ENCODE assay signal across 14 cellular contexts in genomic region chr5:6404129-6404528, GRCh38. TPM values are rescaled to one million over a fixed set of nuclear protein-coding genes. Genes with fewer than 3 reads are reported as not detected.
DNase-seq lines count a peak whose midpoint lies in the region; ATAC-seq, FAIRE-seq and TF ChIP-seq lines count a peak whose summit lies in the region.
"Had no signal": no experiment of that assay in that cellular context is flagged by ENCODE, and none has a peak within 500 bp of the region (broad histone marks: within the 10 kb centered on the region; RNA-seq: fewer than 3 reads in every experiment).

No MANE protein-coding gene starts in this region.

- peaks cover 12% of the 10 kb centered on the region for H3K27me3 Mint-ChIP-seq in activated naive CD4-positive, alpha-beta T cell treated with anti-CD3 and anti-CD28 coated beads for 36 hours (ENCODE audit: low read depth)

- CTCF ChIA-PET in activated naive CD4-positive, alpha-beta T cell treated with anti-CD3 and anti-CD28 coated beads for 36 hours (lab: Charles Lee) = no interaction called here

- DNase-seq in GM12892 (ENCODE audit: insufficient read length) = no peak
- peak; percentile 73 for DNase-seq in HCEC 1CT
- DNase-seq in LHCN-M2 (ENCODE audit: low read depth) = peak; percentile 54
- DNase-seq in myocyte (ENCODE audit: low read depth) = peak; percentile 22
- no peak for DNase-seq in activated naive CD4-positive, alpha-beta T cell treated with anti-CD3 and anti-CD28 coated beads for 36 hours
- no peak for DNase-seq in NCI-H510A (lab: John Stamatoyannopoulos, UW)
- DNase-seq in GOT3 (lab: John Stamatoyannopoulos, UW) = no peak
- DNase-seq: activated CD4-positive, CD25-positive, alpha-beta regulatory T cell treated with anti-CD3 and anti-CD28 coated beads, Interleukin-2, amount 50 U/mL, for 72 hours; activated T-cell treated with anti-CD3 and anti-CD28 coated beads, Interleukin-2, amount 50 U/mL, for 4 hours; amygdala; dermis blood vessel endothelial cell; NCI-H2081 treated with DMSO at 0.1 percent for 48 hours; occipital lobe had no signal

- no peak for ATAC-seq in GM21786 (IDR thresholded peaks at IDR 0.05; ENCODE audit: unreplicated experiment)
- ATAC-seq: activated T-cell treated with anti-CD3 and anti-CD28 coated beads, Interleukin-2, amount 50 U/mL, for 4 hours had no signal

- no peaks in the 10 kb centered on the region for H3K36me3 Mint-ChIP-seq in activated naive CD4-positive, alpha-beta T cell treated with anti-CD3 and anti-CD28 coated beads for 36 hours (ENCODE audit: low read depth)

- FAIRE-seq in GM12892 (lab: Jason Lieb, UNC) = peak; percentile 27

- no peaks in the 10 kb centered on the region for H3K4me1 Mint-ChIP-seq in activated naive CD4-positive, alpha-beta T cell treated with anti-CD3 and anti-CD28 coated beads for 36 hours (ENCODE audit: low read depth)

- intact Hi-C loops in activated naive CD4-positive, alpha-beta T cell treated with anti-CD3 and anti-CD28 coated beads for 36 hours (cut with micrococcal nuclease) = no loop called here

- H3K9me3 Mint-ChIP-seq in activated naive CD4-positive, alpha-beta T cell treated with anti-CD3 and anti-CD28 coated beads for 36 hours = no peaks in the 10 kb centered on the region
- H3K9me3 Mint-ChIP-seq: activated T-cell treated with anti-CD3 and anti-CD28 coated beads, Interleukin-2, amount 50 U/mL, for 4 hours had no signal

- no peak for TF ChIP-seq POLR2A in GM12892 (IDR thresholded peaks at IDR 0.05; ENCODE audit: low read depth, low read length)

- no peak overlapping the region for H3K4me3 Mint-ChIP-seq in activated naive CD4-positive, alpha-beta T cell treated with anti-CD3 and anti-CD28 coated beads for 36 hours
- H3K4me3 Mint-ChIP-seq: activated T-cell treated with anti-CD3 and anti-CD28 coated beads, Interleukin-2, amount 50 U/mL, for 4 hours had no signal

- no peak overlapping the region for H3K27ac Mint-ChIP-seq in activated naive CD4-positive, alpha-beta T cell treated with anti-CD3 and anti-CD28 coated beads for 36 hours

RNA-seq across cellular contexts. Expression of gene MED10, which starts 25.8 kb away (rescaled TPM):
- 40.3 TPM for polyA plus RNA-seq in GM12892 (2012; ENCODE audit: missing spikeins)
- total RNA-seq in LHCN-M2 (2014; rRNA removed) = 13.4 and 19.6 TPM in 2 replicates
- polyA plus RNA-seq in LHCN-M2 (2012) = 44.1 TPM
- total RNA-seq in myocyte = 13.3 and 15.9 TPM in 2 replicates
- polyA plus RNA-seq in myocyte (2012) = 50.7 TPM
- 10 to 100 TPM; 49.3 to 50.0 TPM for total RNA-seq in activated naive CD4-positive, alpha-beta T cell treated with anti-CD3 and anti-CD28 coated beads for 36 hours

RNA-seq across cellular contexts. Expression of gene UBE2QL1, which starts 44.5 kb away (rescaled TPM):
- polyA plus RNA-seq in GM12892 (2012; ENCODE audit: missing spikeins) = 0.15 TPM
- total RNA-seq in LHCN-M2 (2014; rRNA removed) (not detected in 2 replicates), myocyte (0.08 TPM in 1 of 2 replicates, not detected in the other)
- not detected for polyA plus RNA-seq in LHCN-M2 (2012)
- polyA plus RNA-seq in myocyte (2012) = not detected
- not detected for total RNA-seq in activated naive CD4-positive, alpha-beta T cell treated with anti-CD3 and anti-CD28 coated beads for 36 hours
- total RNA-seq: activated T-cell treated with anti-CD3 and anti-CD28 coated beads, Interleukin-2, amount 50 U/mL, for 4 hours had no signal

Comparison
In these comparisons a context has a peak if more than half of its experiments do, and no peak if none do; other contexts are left out.
1. DNase-seq: peak in HCEC 1CT (single experiment), LHCN-M2 (single experiment) and myocyte (single experiment); none in GM12892 (single experiment), activated naive CD4-positive, alpha-beta T cell treated with anti-CD3 and anti-CD28 coated beads for 36 hours (single experiment), NCI-H510A (single experiment) and GOT3 (single experiment).